ENCODE assay signal across 1 cellular context in the genomic region with DNA sequence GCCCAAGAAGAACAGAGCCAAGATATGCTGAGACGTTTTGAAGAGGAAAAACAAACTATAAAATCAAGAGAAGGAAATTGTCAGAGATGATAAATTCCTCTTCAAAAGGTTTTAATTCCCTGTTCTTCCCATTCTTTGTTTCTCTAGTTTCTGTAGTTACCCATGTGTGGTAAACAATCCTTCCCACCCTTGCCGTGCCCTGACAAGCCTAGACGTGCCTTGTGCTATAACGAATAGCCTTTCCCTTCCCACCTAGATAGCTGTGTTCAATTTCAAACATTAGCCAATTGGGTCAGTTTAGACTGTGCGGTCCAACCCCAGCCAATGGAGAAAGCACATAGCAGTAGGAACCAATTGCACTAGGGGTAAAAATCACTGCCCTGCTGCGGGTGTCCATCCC.
TF ChIP-seq lines count a peak whose summit lies in the region.

No MANE protein-coding gene starts in this region.

TF ChIP-seq in GM23338, 12 proteins besides CTCF, POLR2A, EP300 and RAD21 (continued from another document):
- TF ChIP-seq, protein P1, sequence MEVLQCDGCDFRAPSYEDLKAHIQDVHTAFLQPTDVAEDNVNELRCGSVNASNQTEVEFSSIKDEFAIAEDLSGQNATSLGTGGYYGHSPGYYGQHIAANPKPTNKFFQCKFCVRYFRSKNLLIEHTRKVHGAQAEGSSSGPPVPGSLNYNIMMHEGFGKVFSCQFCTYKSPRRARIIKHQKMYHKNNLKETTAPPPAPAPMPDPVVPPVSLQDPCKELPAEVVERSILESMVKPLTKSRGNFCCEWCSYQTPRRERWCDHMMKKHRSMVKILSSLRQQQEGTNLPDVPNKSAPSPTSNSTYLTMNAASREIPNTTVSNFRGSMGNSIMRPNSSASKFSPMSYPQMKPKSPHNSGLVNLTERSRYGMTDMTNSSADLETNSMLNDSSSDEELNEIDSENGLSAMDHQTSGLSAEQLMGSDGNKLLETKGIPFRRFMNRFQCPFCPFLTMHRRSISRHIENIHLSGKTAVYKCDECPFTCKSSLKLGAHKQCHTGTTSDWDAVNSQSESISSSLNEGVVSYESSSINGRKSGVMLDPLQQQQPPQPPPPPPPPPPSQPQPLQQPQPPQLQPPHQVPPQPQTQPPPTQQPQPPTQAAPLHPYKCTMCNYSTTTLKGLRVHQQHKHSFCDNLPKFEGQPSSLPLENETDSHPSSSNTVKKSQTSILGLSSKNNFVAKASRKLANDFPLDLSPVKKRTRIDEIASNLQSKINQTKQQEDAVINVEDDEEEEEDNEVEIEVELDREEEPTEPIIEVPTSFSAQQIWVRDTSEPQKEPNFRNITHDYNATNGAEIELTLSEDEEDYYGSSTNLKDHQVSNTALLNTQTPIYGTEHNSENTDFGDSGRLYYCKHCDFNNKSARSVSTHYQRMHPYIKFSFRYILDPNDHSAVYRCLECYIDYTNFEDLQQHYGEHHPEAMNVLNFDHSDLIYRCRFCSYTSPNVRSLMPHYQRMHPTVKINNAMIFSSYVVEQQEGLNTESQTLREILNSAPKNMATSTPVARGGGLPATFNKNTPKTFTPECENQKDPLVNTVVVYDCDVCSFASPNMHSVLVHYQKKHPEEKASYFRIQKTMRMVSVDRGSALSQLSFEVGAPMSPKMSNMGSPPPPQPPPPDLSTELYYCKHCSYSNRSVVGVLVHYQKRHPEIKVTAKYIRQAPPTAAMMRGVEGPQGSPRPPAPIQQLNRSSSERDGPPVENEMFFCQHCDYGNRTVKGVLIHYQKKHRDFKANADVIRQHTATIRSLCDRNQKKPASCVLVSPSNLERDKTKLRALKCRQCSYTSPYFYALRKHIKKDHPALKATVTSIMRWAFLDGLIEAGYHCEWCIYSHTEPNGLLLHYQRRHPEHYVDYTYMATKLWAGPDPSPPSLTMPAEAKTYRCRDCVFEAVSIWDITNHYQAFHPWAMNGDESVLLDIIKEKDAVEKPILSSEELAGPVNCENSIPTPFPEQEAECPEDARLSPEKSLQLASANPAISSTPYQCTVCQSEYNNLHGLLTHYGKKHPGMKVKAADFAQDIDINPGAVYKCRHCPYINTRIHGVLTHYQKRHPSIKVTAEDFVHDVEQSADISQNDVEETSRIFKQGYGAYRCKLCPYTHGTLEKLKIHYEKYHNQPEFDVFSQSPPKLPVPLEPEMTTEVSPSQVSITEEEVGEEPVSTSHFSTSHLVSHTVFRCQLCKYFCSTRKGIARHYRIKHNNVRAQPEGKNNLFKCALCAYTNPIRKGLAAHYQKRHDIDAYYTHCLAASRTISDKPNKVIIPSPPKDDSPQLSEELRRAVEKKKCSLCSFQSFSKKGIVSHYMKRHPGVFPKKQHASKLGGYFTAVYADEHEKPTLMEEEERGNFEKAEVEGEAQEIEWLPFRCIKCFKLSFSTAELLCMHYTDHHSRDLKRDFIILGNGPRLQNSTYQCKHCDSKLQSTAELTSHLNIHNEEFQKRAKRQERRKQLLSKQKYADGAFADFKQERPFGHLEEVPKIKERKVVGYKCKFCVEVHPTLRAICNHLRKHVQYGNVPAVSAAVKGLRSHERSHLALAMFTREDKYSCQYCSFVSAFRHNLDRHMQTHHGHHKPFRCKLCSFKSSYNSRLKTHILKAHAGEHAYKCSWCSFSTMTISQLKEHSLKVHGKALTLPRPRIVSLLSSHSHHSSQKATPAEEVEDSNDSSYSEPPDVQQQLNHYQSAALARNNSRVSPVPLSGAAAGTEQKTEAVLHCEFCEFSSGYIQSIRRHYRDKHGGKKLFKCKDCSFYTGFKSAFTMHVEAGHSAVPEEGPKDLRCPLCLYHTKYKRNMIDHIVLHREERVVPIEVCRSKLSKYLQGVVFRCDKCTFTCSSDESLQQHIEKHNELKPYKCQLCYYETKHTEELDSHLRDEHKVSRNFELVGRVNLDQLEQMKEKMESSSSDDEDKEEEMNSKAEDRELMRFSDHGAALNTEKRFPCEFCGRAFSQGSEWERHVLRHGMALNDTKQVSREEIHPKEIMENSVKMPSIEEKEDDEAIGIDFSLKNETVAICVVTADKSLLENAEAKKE (CRISPR knock-in tag; IDR thresholded peaks at IDR 0.05) = no peak
- no peak for TF ChIP-seq EZH2phosphoT487 (IDR thresholded peaks at IDR 0.05; ENCODE audit: unreplicated experiment)
- TF ChIP-seq STAT1 (IDR thresholded peaks at IDR 0.05; ENCODE audit: unreplicated experiment) = no peak
- TF ChIP-seq, protein P2, sequence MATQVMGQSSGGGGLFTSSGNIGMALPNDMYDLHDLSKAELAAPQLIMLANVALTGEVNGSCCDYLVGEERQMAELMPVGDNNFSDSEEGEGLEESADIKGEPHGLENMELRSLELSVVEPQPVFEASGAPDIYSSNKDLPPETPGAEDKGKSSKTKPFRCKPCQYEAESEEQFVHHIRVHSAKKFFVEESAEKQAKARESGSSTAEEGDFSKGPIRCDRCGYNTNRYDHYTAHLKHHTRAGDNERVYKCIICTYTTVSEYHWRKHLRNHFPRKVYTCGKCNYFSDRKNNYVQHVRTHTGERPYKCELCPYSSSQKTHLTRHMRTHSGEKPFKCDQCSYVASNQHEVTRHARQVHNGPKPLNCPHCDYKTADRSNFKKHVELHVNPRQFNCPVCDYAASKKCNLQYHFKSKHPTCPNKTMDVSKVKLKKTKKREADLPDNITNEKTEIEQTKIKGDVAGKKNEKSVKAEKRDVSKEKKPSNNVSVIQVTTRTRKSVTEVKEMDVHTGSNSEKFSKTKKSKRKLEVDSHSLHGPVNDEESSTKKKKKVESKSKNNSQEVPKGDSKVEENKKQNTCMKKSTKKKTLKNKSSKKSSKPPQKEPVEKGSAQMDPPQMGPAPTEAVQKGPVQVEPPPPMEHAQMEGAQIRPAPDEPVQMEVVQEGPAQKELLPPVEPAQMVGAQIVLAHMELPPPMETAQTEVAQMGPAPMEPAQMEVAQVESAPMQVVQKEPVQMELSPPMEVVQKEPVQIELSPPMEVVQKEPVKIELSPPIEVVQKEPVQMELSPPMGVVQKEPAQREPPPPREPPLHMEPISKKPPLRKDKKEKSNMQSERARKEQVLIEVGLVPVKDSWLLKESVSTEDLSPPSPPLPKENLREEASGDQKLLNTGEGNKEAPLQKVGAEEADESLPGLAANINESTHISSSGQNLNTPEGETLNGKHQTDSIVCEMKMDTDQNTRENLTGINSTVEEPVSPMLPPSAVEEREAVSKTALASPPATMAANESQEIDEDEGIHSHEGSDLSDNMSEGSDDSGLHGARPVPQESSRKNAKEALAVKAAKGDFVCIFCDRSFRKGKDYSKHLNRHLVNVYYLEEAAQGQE (IDR thresholded peaks at IDR 0.05; ENCODE audit: unreplicated experiment) = no peak
- TF ChIP-seq POLR2AphosphoS5 (IDR thresholded peaks at IDR 0.05; ENCODE audit: low read depth) = no peak
- TF ChIP-seq EZH2 (IDR thresholded peaks at IDR 0.05; ENCODE audit: low read depth, unreplicated experiment) = no peak
- TF ChIP-seq, protein P3, sequence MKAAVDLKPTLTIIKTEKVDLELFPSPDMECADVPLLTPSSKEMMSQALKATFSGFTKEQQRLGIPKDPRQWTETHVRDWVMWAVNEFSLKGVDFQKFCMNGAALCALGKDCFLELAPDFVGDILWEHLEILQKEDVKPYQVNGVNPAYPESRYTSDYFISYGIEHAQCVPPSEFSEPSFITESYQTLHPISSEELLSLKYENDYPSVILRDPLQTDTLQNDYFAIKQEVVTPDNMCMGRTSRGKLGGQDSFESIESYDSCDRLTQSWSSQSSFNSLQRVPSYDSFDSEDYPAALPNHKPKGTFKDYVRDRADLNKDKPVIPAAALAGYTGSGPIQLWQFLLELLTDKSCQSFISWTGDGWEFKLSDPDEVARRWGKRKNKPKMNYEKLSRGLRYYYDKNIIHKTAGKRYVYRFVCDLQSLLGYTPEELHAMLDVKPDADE (IDR thresholded peaks at IDR 0.05) = no peak
- no peak for TF ChIP-seq NANOG (IDR thresholded peaks at IDR 0.05; ENCODE audit: borderline replicate concordance)
- TF ChIP-seq ZNF114 (CRISPR knock-in tag; IDR thresholded peaks at IDR 0.05) = no peak
TF ChIP-seq in GM23338: peak in this region for 0.
